8 cellular contexts compared by ENCODE assay signal in the genomic region with DNA sequence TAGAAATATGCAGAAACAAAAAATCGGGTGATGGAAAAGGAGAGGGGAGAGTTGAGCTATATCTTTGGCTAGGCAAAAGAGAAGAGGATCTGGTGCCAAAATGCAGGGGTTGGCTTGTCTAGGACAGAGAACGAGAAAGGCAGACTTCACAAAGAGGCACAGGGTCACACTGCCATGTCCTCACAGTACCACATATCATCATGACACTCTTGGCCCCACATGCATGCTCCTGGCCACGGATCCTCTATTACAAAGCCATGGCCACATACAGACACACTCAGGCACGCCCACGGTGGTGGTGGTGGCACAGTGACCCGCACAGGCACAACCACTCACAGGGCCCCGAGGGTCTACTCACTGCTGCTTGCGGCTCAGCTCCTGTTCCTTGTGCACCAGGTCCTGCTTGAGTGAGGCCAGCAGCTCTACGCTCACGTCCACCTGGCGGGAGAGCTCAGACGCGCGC. TPM values are rescaled to one million over a fixed set of nuclear protein-coding genes. Genes with fewer than 3 reads are reported as not detected.
DNase-seq lines count a peak whose midpoint lies in the region; ATAC-seq and TF ChIP-seq lines count a peak whose summit lies in the region.

No MANE protein-coding gene starts in this region.

- H3K9me3 ChIP-seq in esophagus (ENCODE audit: control insufficient read depth in 2 of 2, insufficient read depth in 1 of 2, low read depth in 1 of 2, low read length in 1 of 2) (peaks cover 0 to 1% of the 10 kb centered on the region in 2 donors), psoas muscle (no peaks in the 10 kb centered on the region)

- peak overlapping the region; percentile 39 to 61 for H3K4me3 ChIP-seq in esophagus (ENCODE audit: low read depth in 1 of 2, low read length in 2 of 2)
- peak overlapping the region; percentile 46 for H3K4me3 ChIP-seq in psoas muscle

- H3K27ac ChIP-seq in VCaP (peak overlapping the region; percentile 92), esophagus (ENCODE audit: low read depth in 2 of 2, low read length in 1 of 2) (no peak overlapping the region), psoas muscle (no peak overlapping the region)

- ATAC-seq in psoas muscle, result peak in 1 of 4 donors; percentile 9
- no peak for ATAC-seq in GM19324 (IDR thresholded peaks at IDR 0.05; ENCODE audit: low FRiP score, unreplicated experiment)
- no peak for ATAC-seq in left colon

- H3K27me3 ChIP-seq in esophagus (ENCODE audit: control insufficient read depth in 1 of 2, insufficient read depth in 2 of 2, low read length in 2 of 2), result no peaks in the 10 kb centered on the region
- H3K27me3 ChIP-seq in psoas muscle (ENCODE audit: insufficient read depth in 3 of 3, low read length in 2 of 3), result peaks cover 0 to 53% (median 24%) of the 10 kb centered on the region in 3 donors

- TF ChIP-seq CTCF in VCaP (conservative IDR thresholded peaks at IDR 0.05) (no peak), psoas muscle (IDR thresholded peaks at IDR 0.05) (no peak)

- intact Hi-C loops in psoas muscle (cut with DNase I) (no loop called here), left colon (cut with DNase I, micrococcal nuclease) (no loop called here)

- DNase-seq in NCI-H2029 (lab: John Stamatoyannopoulos, UW) (peak; percentile 31), NCI-H2029 treated with DMSO at 0.1 percent for 48 hours (lab: John Stamatoyannopoulos, UW) (no peak), psoas muscle (no peak), left colon (no peak), LoVo (ENCODE audit: low spot score) (no peak)

- WGBS in esophagus, 2 donors, result 42 to 44% methylated on average over 14 of the region's 14 CpGs
- WGBS in psoas muscle, 3 donors, result 26 to 34% (median 27%) methylated on average over 14 of the region's 14 CpGs

- H3K4me1 ChIP-seq in esophagus (ENCODE audit: control insufficient read depth in 2 of 2, insufficient read depth in 2 of 2, low read length in 1 of 2) (peaks cover 0 to 12% of the 10 kb centered on the region in 2 donors), psoas muscle (no peaks in the 10 kb centered on the region)

- H3K36me3 ChIP-seq in esophagus (ENCODE audit: control insufficient read depth in 2 of 2, insufficient read depth in 2 of 2, low read length in 1 of 2) (no peaks in the 10 kb centered on the region), psoas muscle (ENCODE audit: insufficient read depth in 1 of 2, low read depth in 1 of 2) (no peaks in the 10 kb centered on the region)

RNA-seq across cellular contexts. Expression of a gene that starts 15.9 kb away (rescaled TPM):
- polyA plus RNA-seq in esophagus, result under 1 TPM; 0.72 to 0.92 TPM
- total RNA-seq in psoas muscle, result under 1 TPM; 0.15 to 0.46 (median 0.23) TPM
- polyA plus RNA-seq in psoas muscle, result under 1 TPM; 0.03 to 0.09 (median 0.07) TPM
- 1 to 10 TPM; 2.1 to 2.5 TPM for total RNA-seq in left colon

RNA-seq across cellular contexts. Expression of a gene that starts 24.9 kb away (rescaled TPM):
- polyA plus RNA-seq in esophagus (not detected), psoas muscle (not detected)
- total RNA-seq in psoas muscle (not detected), left colon (not detected)

RNA-seq across cellular contexts. Expression of a gene that starts 34.3 kb away (rescaled TPM):
- polyA plus RNA-seq in esophagus (100 to 1,000 TPM; 101 to 164 TPM), psoas muscle (100 to 1,000 TPM; 255 to 316 (median 288) TPM)
- total RNA-seq in psoas muscle (100 to 1,000 TPM; 249 to 280 (median 268) TPM), left colon (100 to 1,000 TPM; 120 to 140 TPM)

RNA-seq across cellular contexts. Expression of a gene that starts 35.4 kb away (rescaled TPM):
- polyA plus RNA-seq in esophagus (10 to 100 TPM; 21.4 to 22.5 TPM), psoas muscle (100 to 1,000 TPM in 1 of 3 donors, 10 to 100 TPM in 2; 87.6 to 118 (median 99.9) TPM)
- total RNA-seq in psoas muscle (10 to 100 TPM; 53.6 to 98.3 (median 63.7) TPM), left colon (10 to 100 TPM; 40.2 to 51.9 TPM)

RNA-seq across cellular contexts. Expression of a gene that starts 54.4 kb away (rescaled TPM):
- polyA plus RNA-seq in esophagus, result 10 to 100 TPM; 12.6 to 13.6 TPM
- total RNA-seq in psoas muscle, result 10 to 100 TPM; 17.1 to 23.0 (median 19.7) TPM
- 10 to 100 TPM; 14.7 to 42.0 (median 28.4) TPM for polyA plus RNA-seq in psoas muscle
- 10 to 100 TPM in 1 of 2 donors, 1 to 10 TPM in 1; 9.2 to 14.4 TPM for total RNA-seq in left colon
